Comparison of ENCODE assay signal across 8 cellular contexts in genomic region chr21:36859744-36860501, GRCh38.
DNase-seq lines count a peak whose midpoint lies in the region; ATAC-seq and TF ChIP-seq lines count a peak whose summit lies in the region.

No MANE protein-coding gene starts in this region.

- no peaks in the 10 kb centered on the region for H3K36me3 ChIP-seq in BE2C
- no peaks in the 10 kb centered on the region for H3K36me3 ChIP-seq in SJCRH30

- DNase-seq in BE2C: peak; percentile 49
- peak; percentile 93 for DNase-seq in HCEC 1CT
- DNase-seq in SJCRH30: peak; percentile 62 to 66
- DNase-seq in dermis blood vessel endothelial cell: peak; percentile 77
- DNase-seq in myocyte (ENCODE audit: low read depth): peak; percentile 40
- no peak for DNase-seq in DMS153 treated with DMSO at 0.1 percent for 48 hours (lab: John Stamatoyannopoulos, UW; ENCODE audit: unreplicated experiment)

- no peak for TF ChIP-seq CTCF in BE2C (IDR thresholded peaks at IDR 0.05; ENCODE audit: low read depth, low read length)

- H3K9me3 ChIP-seq in BE2C: no peaks in the 10 kb centered on the region
- no peaks in the 10 kb centered on the region for H3K9me3 ChIP-seq in SJCRH30 (replicated peaks)

- no peak for ATAC-seq in HG03095 (IDR thresholded peaks at IDR 0.05; ENCODE audit: unreplicated experiment)
- no peak for ATAC-seq in GM18520 (IDR thresholded peaks at IDR 0.05; ENCODE audit: unreplicated experiment)

- H3K4me3 ChIP-seq in BE2C (ENCODE audit: low read depth, low read length) (no peak overlapping the region), SJCRH30 (no peak overlapping the region)

- no peaks in the 10 kb centered on the region for H3K27me3 ChIP-seq in BE2C
- H3K27me3 ChIP-seq in SJCRH30: no peaks in the 10 kb centered on the region

- H3K27ac ChIP-seq in SJCRH30: no peak overlapping the region

- H3K4me1 ChIP-seq in BE2C: no peaks in the 10 kb centered on the region
- peaks cover 12% of the 10 kb centered on the region for H3K4me1 ChIP-seq in SJCRH30
